8 cellular contexts compared by ENCODE assay signal in the genomic region with DNA sequence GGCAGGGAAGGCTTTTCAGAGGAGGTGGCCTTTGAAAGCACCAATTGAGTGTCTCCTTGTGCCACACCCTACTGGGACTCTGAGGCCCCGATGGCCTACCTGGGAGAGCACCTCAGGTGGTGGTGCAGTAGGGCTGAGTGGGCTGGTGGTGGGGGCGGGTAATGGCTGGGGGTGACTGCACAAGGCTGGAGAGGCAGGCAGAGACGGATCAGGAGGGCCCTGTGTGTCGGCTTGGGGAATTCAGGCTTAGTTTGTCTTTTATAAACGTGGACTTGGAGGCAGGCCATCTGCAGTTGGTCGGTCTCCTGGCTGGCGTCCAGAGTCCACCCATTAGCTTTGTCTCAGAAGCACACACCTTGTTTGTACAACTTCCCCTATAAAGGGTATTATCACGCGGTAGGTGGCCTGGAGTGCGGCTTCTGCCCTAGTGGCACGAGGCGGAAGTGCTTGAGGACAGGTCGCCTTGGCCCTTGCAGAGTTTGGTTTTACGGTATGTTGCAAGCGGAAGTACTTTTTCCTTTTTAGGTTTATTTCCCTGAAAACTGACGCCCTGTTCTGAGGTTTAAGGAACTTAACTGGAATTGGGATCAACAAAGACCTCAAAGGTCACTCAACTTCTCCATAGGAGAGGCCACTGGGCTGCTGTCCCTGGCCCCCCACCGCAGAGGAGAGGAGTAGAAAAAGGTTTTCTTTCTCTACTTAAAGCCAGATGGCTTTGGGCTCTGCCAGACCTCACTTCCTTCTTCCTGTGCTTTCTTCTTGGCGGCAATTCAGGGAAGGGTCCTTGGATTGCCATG. TPM values are rescaled to one million over a fixed set of nuclear protein-coding genes. Genes with fewer than 3 reads are reported as not detected.
DNase-seq lines count a peak whose midpoint lies in the region; ATAC-seq and TF ChIP-seq lines count a peak whose summit lies in the region.

No MANE protein-coding gene starts in this region.

- H3K27ac Mint-ChIP-seq in activated T-helper 2 cell treated with anti-CD3 and anti-CD28 coated beads, Interferon-gamma antibody, Interleukin-2, Interleukin-4, amounts not matched to agents 10 μg/mL and 5 μg/mL and 100 μg/mL, durations not matched to agents 14 hours and 24 hours and 36 hours: peak overlapping the region; percentile 65
- H3K27ac Mint-ChIP-seq in progenitor cell of endocrine pancreas: peak overlapping the region; percentile 93

- peak; percentile 72 for DNase-seq in activated CD4-positive, alpha-beta T cell treated with anti-CD3 and anti-CD28 coated beads for 48 hours
- no peak for DNase-seq in activated CD4-positive, alpha-beta T cell treated with anti-CD3 and anti-CD28 coated beads for 1 hour
- peak; percentile 68 for DNase-seq in NCI-H2227 treated with DMSO at 0.1 percent for 48 hours (lab: John Stamatoyannopoulos, UW)
- DNase-seq in activated T-helper 2 cell treated with anti-CD3 and anti-CD28 coated beads, Interferon-gamma antibody, Interleukin-2, Interleukin-4, amounts not matched to agents 10 μg/mL and 5 μg/mL and 100 μg/mL, durations not matched to agents 14 hours and 24 hours and 36 hours (ENCODE audit: low spot score): no peak
- DNase-seq in head of caudate nucleus: peak in 31 of 42 donors; percentile 27 to 83 (median 56)
- no peak for DNase-seq in progenitor cell of endocrine pancreas (ENCODE audit: low spot score, unreplicated experiment)
- no peak for DNase-seq in NCI-H226

- peak; percentile 66 for TF ChIP-seq CTCF in progenitor cell of endocrine pancreas (IDR thresholded peaks at IDR 0.05; ENCODE audit: unreplicated experiment)

- peak; percentile 76 for ATAC-seq in HG03066 (IDR thresholded peaks at IDR 0.05; ENCODE audit: low read depth, unreplicated experiment)

- intact Hi-C loops in activated T-helper 2 cell treated with anti-CD3 and anti-CD28 coated beads, Interferon-gamma antibody, Interleukin-2, Interleukin-4, amounts not matched to agents 10 μg/mL and 5 μg/mL and 100 μg/mL, durations not matched to agents 14 hours and 24 hours and 36 hours (cut with micrococcal nuclease): no loop called here
- intact Hi-C loops in head of caudate nucleus (cut with DNase I): no loop called here

- peaks cover 12% of the 10 kb centered on the region for H3K36me3 Mint-ChIP-seq in activated T-helper 2 cell treated with anti-CD3 and anti-CD28 coated beads, Interferon-gamma antibody, Interleukin-2, Interleukin-4, amounts not matched to agents 10 μg/mL and 5 μg/mL and 100 μg/mL, durations not matched to agents 14 hours and 24 hours and 36 hours (ENCODE audit: low read depth)
- H3K36me3 Mint-ChIP-seq in progenitor cell of endocrine pancreas (ENCODE audit: insufficient read depth): no peaks in the 10 kb centered on the region

- no peak overlapping the region for H3K4me3 Mint-ChIP-seq in activated T-helper 2 cell treated with anti-CD3 and anti-CD28 coated beads, Interferon-gamma antibody, Interleukin-2, Interleukin-4, amounts not matched to agents 10 μg/mL and 5 μg/mL and 100 μg/mL, durations not matched to agents 14 hours and 24 hours and 36 hours (ENCODE audit: low read depth)
- peak overlapping the region; percentile 5 for H3K4me3 Mint-ChIP-seq in progenitor cell of endocrine pancreas (ENCODE audit: low read depth)

- H3K4me1 Mint-ChIP-seq in activated T-helper 2 cell treated with anti-CD3 and anti-CD28 coated beads, Interferon-gamma antibody, Interleukin-2, Interleukin-4, amounts not matched to agents 10 μg/mL and 5 μg/mL and 100 μg/mL, durations not matched to agents 14 hours and 24 hours and 36 hours (ENCODE audit: low read depth): peaks cover 34% of the 10 kb centered on the region
- H3K4me1 Mint-ChIP-seq in progenitor cell of endocrine pancreas (ENCODE audit: low read depth): peaks cover 42% of the 10 kb centered on the region

- H3K27me3 Mint-ChIP-seq in activated T-helper 2 cell treated with anti-CD3 and anti-CD28 coated beads, Interferon-gamma antibody, Interleukin-2, Interleukin-4, amounts not matched to agents 10 μg/mL and 5 μg/mL and 100 μg/mL, durations not matched to agents 14 hours and 24 hours and 36 hours (ENCODE audit: low read depth): no peaks in the 10 kb centered on the region
- H3K27me3 Mint-ChIP-seq in progenitor cell of endocrine pancreas: no peaks in the 10 kb centered on the region

- no peaks in the 10 kb centered on the region for H3K9me3 Mint-ChIP-seq in activated T-helper 2 cell treated with anti-CD3 and anti-CD28 coated beads, Interferon-gamma antibody, Interleukin-2, Interleukin-4, amounts not matched to agents 10 μg/mL and 5 μg/mL and 100 μg/mL, durations not matched to agents 14 hours and 24 hours and 36 hours
- H3K9me3 Mint-ChIP-seq in progenitor cell of endocrine pancreas (ENCODE audit: low read depth): no peaks in the 10 kb centered on the region

RNA-seq across cellular contexts. Expression of a gene that starts 8.0 kb away (rescaled TPM):
- 34.9 and 35.1 TPM in 2 replicates for total RNA-seq in activated T-helper 2 cell treated with anti-CD3 and anti-CD28 coated beads, Interferon-gamma antibody, Interleukin-2, Interleukin-4, amounts not matched to agents 10 μg/mL and 5 μg/mL and 100 μg/mL, durations not matched to agents 14 hours and 24 hours and 36 hours
- total RNA-seq in progenitor cell of endocrine pancreas: 60.8 and 61.8 TPM in 2 replicates

Comparison
In these comparisons a context has a peak if more than half of its experiments do, and no peak if none do; other contexts are left out.
1. DNase-seq: peak in activated CD4-positive, alpha-beta T cell treated with anti-CD3 and anti-CD28 coated beads for 48 hours (single experiment), NCI-H2227 treated with DMSO at 0.1 percent for 48 hours (single experiment) and head of caudate nucleus (31 of 42); none in activated CD4-positive, alpha-beta T cell treated with anti-CD3 and anti-CD28 coated beads for 1 hour (single experiment), activated T-helper 2 cell treated with anti-CD3 and anti-CD28 coated beads, Interferon-gamma antibody, Interleukin-2, Interleukin-4, amounts not matched to agents 10 μg/mL and 5 μg/mL and 100 μg/mL, durations not matched to agents 14 hours and 24 hours and 36 hours (single experiment), progenitor cell of endocrine pancreas (single experiment) and NCI-H226 (single experiment).